8 cellular contexts compared by ENCODE assay signal in the genomic region with DNA sequence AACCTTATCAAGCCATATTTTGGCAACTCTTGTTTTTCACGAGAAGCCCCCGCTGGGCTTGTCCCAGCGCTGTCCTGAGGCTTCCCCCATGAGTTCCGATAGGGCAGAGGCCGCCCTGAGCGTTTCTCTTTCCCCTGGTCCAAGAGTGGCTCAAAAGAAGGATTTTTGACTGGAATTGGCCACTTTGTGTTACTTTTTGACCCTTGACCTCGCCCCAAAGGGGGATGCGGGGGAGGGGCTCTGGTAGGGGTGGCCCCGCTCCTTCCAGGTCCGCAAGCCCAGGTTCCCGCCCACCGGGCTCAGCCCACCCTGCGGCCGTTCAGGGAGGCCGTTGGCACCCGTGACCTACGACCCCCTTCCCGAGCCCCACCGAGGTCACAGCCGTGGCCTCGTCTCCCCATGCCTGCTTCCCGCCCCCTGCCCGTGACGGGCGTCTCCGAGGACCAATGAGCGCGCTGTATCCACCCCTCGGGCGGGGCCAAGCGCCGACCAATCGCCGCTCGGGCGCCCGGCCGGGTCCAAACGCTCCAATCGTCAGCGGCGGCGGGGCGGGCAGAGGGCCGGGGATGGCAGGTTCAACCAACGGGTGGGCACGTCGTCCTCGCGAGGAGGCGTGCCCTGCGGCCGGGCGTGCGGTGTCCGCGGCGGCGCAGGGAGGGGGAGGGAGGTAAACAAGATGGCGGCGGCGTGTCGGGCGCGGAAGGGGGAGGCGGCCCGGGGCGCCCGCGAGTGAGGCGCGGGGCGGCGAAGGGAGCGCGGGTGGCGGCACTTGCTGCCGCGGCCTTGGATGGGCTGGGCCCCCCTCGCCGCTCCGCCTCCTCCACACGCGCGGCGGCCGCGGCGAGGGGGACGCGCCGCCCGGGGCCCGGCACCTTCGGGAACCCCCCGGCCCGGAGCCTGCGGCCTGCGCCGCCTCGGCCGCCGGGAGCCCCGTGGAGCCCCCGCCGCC. TPM values are rescaled to one million over a fixed set of nuclear protein-coding genes. Genes with fewer than 3 reads are reported as not detected.
DNase-seq lines count a peak whose midpoint lies in the region; ATAC-seq and TF ChIP-seq lines count a peak whose summit lies in the region.

A gene with protein sequence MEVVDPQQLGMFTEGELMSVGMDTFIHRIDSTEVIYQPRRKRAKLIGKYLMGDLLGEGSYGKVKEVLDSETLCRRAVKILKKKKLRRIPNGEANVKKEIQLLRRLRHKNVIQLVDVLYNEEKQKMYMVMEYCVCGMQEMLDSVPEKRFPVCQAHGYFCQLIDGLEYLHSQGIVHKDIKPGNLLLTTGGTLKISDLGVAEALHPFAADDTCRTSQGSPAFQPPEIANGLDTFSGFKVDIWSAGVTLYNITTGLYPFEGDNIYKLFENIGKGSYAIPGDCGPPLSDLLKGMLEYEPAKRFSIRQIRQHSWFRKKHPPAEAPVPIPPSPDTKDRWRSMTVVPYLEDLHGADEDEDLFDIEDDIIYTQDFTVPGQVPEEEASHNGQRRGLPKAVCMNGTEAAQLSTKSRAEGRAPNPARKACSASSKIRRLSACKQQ (plus strand): TSS at position 665 of the 949 bp plus-strand sequence. CDS start 1,136 bp downstream, outside the sequence.

- no peaks in the 10 kb centered on the region for H3K27me3 ChIP-seq in KMS-11 (ENCODE audit: insufficient read depth, low read depth)
- H3K27me3 ChIP-seq in Panc1 (ENCODE audit: control insufficient read depth, insufficient read depth, low read length) = no peaks in the 10 kb centered on the region
- H3K27me3 ChIP-seq in esophagus muscularis mucosa = no peaks in the 10 kb centered on the region

- peak within 1 kb of the TSS; percentile 18; the same call in 1 of the 2 replicates for H3K9ac ChIP-seq in KMS-11

- H3K27me3 Mint-ChIP-seq in activated T-cell treated with anti-CD3 and anti-CD28 coated beads, Interleukin-2, amount 50 U/mL, for 72 hours (ENCODE audit: low read depth) = no peaks in the 10 kb centered on the region

- no peak for TF ChIP-seq CTCF in KMS-11 (conservative IDR thresholded peaks at IDR 0.05; ENCODE audit: low read depth, low read length)
- no peak for TF ChIP-seq CTCF in Panc1 (IDR thresholded peaks at IDR 0.05)
- TF ChIP-seq CTCF in esophagus muscularis mucosa (IDR thresholded peaks at IDR 0.05) = peak in 1 of 3 experiments; percentile 23

- intact Hi-C loops in Panc1 (cut with micrococcal nuclease; ENCODE audit: unreplicated experiment) (no loop called here), esophagus muscularis mucosa (cut with DNase I) (no loop called here)

- H3K4me1 ChIP-seq in KMS-11 (ENCODE audit: low read depth, poor library complexity, severe bottlenecking) = peaks cover 32% of the 10 kb centered on the region
- peaks cover 25% of the 10 kb centered on the region for H3K4me1 ChIP-seq in Panc1 (ENCODE audit: control insufficient read depth, insufficient read depth, low read length)
- peaks cover 36 to 67% (median 61%) of the 10 kb centered on the region in 4 donors for H3K4me1 ChIP-seq in esophagus muscularis mucosa

- peak within 1 kb of the TSS; percentile 78 for H3K4me2 ChIP-seq in KMS-11

- H3K36me3 Mint-ChIP-seq in activated T-cell treated with anti-CD3 and anti-CD28 coated beads, Interleukin-2, amount 50 U/mL, for 72 hours (ENCODE audit: insufficient read depth in 2 of 2) = peaks cover 5 to 11% of the 10 kb centered on the region in 2 donors

- CTCF ChIA-PET in Panc1 (lab: Charles Lee) = no interaction called here

- no peak within 1 kb of the TSS for H3K27ac ChIP-seq in KMS-11
- H3K27ac ChIP-seq in Panc1 (ENCODE audit: low read length) = peak within 1 kb of the TSS; percentile 94
- peak within 1 kb of the TSS; percentile 79 to 89 (median 87) for H3K27ac ChIP-seq in esophagus muscularis mucosa (replicated peaks in 1 of 4)

- TF ChIP-seq POLR2A in esophagus muscularis mucosa (IDR thresholded peaks at IDR 0.05; ENCODE audit: low read depth) = no peak

- no peak for TF ChIP-seq EP300 in esophagus muscularis mucosa (IDR thresholded peaks at IDR 0.05)

- ATAC-seq in GM21723 (IDR thresholded peaks at IDR 0.05; ENCODE audit: unreplicated experiment) (peak; percentile 76), Panc1 (peak; percentile 92)
- ATAC-seq in activated T-cell treated with anti-CD3 and anti-CD28 coated beads, Interleukin-2, amount 50 U/mL, for 72 hours (replicated peaks in 1 of 2) = peak; percentile 95 to 96

- no TSS peak for BruUV-seq in Panc1 (replicated peaks; lab: Mats Ljungman, UMichigan)

- H3K9me3 ChIP-seq in Panc1 (ENCODE audit: control insufficient read depth, insufficient read depth, low read depth, low read length) (no peaks in the 10 kb centered on the region), esophagus muscularis mucosa (no peaks in the 10 kb centered on the region)

- no peaks in the 10 kb centered on the region for H3K9me3 Mint-ChIP-seq in activated T-cell treated with anti-CD3 and anti-CD28 coated beads, Interleukin-2, amount 50 U/mL, for 72 hours

- H3K4me1 Mint-ChIP-seq in activated T-cell treated with anti-CD3 and anti-CD28 coated beads, Interleukin-2, amount 50 U/mL, for 72 hours (ENCODE audit: low read depth) = peaks cover 48% of the 10 kb centered on the region

- POLR2A ChIA-PET in Panc1 (lab: Charles Lee) = interaction anchor here (0.6 kb wide), 1 partner anchor 115 kb away, joined by 4 read pairs; no protein-coding TSS in a partner anchor

- peak within 1 kb of the TSS; percentile 97 for H3K27ac Mint-ChIP-seq in activated T-cell treated with anti-CD3 and anti-CD28 coated beads, Interleukin-2, amount 50 U/mL, for 72 hours

- H3K79me2 ChIP-seq in KMS-11 (ENCODE audit: insufficient read depth, low read depth) = peaks cover 40% of the 10 kb centered on the region

- peak within 1 kb of the TSS; percentile 99 for H3K4me3 Mint-ChIP-seq in activated T-cell treated with anti-CD3 and anti-CD28 coated beads, Interleukin-2, amount 50 U/mL, for 72 hours

- WGBS in esophagus muscularis mucosa = 12% methylated on average over 27 of the region's 106 CpGs

- peak within 1 kb of the TSS; percentile 76 for H2AFZ ChIP-seq in KMS-11 (ENCODE audit: low read depth)

- no peaks in the 10 kb centered on the region for H4K20me1 ChIP-seq in KMS-11 (ENCODE audit: insufficient read depth)

- in situ Hi-C loops in Panc1 (cut with HindIII; ENCODE audit: low pct_unique_long_range_greater_than_20kb, low sequenced_read_pairs) = no loop called here

- H3K36me3 ChIP-seq in KMS-11 (ENCODE audit: insufficient read depth) (no peaks in the 10 kb centered on the region), Panc1 (ENCODE audit: control insufficient read depth, insufficient read depth, low read length) (no peaks in the 10 kb centered on the region; the same call in none of the 2 replicates), esophagus muscularis mucosa (peaks cover 0 to 8% (median 5%) of the 10 kb centered on the region in 4 donors)

- H3K4me3 ChIP-seq in KMS-11 (IDR thresholded peaks at IDR 0.05; ENCODE audit: insufficient read depth, low read depth, low read length) (no peak within 1 kb of the TSS), Panc1 (ENCODE audit: low read depth in 2 of 2, low read length in 2 of 2) (peak within 1 kb of the TSS; percentile 80 to 82), esophagus muscularis mucosa (peak within 1 kb of the TSS; percentile 64 to 88 (median 78))

- peak; percentile 82 for DNase-seq in DMS53 treated with DMSO at 0.1 percent for 48 hours (lab: John Stamatoyannopoulos, UW; ENCODE audit: unreplicated experiment)
- DNase-seq in Panc1 (ENCODE audit: low read depth, low spot score) = no peak
- peak; percentile 100 for DNase-seq in activated T-cell treated with anti-CD3 and anti-CD28 coated beads, Interleukin-2, amount 50 U/mL, for 72 hours
- peak; percentile 99 for DNase-seq in esophagus muscularis mucosa (ENCODE audit: extremely low spot score)
- peak; percentile 98 for DNase-seq in myocyte (ENCODE audit: low read depth)
- DNase-seq in stimulated activated CD8-positive, alpha-beta memory T cell treated with anti-CD3 and anti-CD28 coated beads, Interleukin-7, amount 100 ng/mL, for 4 hours (ENCODE audit: low read depth in 2 of 2) = peak; percentile 97 to 100

RNA-seq across cellular contexts. Expression of the gene that starts here (rescaled TPM):
- total RNA-seq in Panc1 (2021; ENCODE audit: unreplicated experiment) (116 TPM), esophagus muscularis mucosa (10 to 100 TPM; 52.2 to 95.7 (median 73.2) TPM), myocyte (86.3 and 94.9 TPM in 2 replicates)
- 141 TPM for polyA plus RNA-seq in Panc1 (2012; ENCODE audit: insufficient read length)
- total RNA-seq in activated T-cell treated with anti-CD3 and anti-CD28 coated beads, Interleukin-2, amount 50 U/mL, for 72 hours = 10 to 100 TPM; 81.5 to 86.3 TPM
- 45.8 TPM for polyA plus RNA-seq in myocyte (2012)
